1 cellular context compared by ENCODE assay signal in the genomic region with DNA sequence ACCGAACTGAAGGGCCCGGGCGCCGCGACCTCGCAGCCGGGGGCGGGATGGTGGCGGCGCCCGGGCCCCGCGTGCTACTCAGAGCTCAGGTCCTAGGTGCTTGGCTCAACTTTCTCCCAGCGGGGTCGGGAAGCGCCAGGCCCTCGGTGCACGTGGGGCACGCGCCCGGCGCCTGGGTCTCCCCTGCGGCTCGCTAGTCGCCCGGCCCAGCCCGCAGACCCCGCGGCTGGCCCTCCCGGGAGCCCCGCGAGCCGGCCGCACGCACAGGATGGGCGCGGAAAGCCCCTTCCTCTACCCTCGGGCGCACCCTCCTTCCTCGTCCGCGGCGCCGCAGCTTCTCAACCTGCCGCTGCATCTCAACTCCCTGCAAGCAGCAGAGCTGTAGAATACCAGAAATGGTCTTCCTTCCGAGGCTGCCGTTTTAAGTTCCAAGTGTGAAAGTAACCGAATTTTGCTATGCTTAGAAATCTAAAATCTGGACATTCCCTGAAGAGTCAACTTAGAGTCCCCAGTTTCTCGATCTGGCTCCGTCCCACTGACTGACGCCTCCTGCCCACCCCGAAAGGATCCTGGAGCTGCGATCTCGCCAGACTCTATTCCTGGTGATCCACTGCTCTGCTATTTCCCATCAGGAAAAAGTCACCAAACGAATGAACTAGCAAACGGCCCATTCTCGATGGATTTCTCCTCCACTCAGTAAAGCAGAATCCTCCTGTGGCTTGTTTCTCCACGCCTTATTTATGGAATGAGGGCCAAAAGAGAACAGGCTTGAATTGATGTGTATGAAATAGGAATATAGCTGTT.
TF ChIP-seq lines count a peak whose summit lies in the region.

No MANE protein-coding gene starts in this region.

TF ChIP-seq in WTC11, 78 proteins besides CTCF, POLR2A, EP300 and RAD21 (continued from another document):
- TF ChIP-seq, protein P1, sequence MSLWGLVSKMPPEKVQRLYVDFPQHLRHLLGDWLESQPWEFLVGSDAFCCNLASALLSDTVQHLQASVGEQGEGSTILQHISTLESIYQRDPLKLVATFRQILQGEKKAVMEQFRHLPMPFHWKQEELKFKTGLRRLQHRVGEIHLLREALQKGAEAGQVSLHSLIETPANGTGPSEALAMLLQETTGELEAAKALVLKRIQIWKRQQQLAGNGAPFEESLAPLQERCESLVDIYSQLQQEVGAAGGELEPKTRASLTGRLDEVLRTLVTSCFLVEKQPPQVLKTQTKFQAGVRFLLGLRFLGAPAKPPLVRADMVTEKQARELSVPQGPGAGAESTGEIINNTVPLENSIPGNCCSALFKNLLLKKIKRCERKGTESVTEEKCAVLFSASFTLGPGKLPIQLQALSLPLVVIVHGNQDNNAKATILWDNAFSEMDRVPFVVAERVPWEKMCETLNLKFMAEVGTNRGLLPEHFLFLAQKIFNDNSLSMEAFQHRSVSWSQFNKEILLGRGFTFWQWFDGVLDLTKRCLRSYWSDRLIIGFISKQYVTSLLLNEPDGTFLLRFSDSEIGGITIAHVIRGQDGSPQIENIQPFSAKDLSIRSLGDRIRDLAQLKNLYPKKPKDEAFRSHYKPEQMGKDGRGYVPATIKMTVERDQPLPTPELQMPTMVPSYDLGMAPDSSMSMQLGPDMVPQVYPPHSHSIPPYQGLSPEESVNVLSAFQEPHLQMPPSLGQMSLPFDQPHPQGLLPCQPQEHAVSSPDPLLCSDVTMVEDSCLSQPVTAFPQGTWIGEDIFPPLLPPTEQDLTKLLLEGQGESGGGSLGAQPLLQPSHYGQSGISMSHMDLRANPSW (CRISPR knock-in tag; conservative IDR thresholded peaks at IDR 0.05; ENCODE audit: low read depth), result no peak
- no peak for TF ChIP-seq CBFB (CRISPR knock-in tag; IDR thresholded peaks at IDR 0.05; ENCODE audit: low read depth)
- peak; percentile 41; the same call in 1 of the 2 replicates for TF ChIP-seq EMX1 (CRISPR knock-in tag; IDR thresholded peaks at IDR 0.05)
- TF ChIP-seq, protein P2, sequence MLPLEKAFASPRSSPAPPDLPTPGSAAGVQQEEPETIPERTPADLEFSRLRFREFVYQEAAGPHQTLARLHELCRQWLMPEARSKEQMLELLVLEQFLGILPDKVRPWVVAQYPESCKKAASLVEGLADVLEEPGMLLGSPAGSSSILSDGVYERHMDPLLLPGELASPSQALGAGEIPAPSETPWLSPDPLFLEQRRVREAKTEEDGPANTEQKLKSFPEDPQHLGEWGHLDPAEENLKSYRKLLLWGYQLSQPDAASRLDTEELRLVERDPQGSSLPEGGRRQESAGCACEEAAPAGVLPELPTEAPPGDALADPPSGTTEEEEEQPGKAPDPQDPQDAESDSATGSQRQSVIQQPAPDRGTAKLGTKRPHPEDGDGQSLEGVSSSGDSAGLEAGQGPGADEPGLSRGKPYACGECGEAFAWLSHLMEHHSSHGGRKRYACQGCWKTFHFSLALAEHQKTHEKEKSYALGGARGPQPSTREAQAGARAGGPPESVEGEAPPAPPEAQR (CRISPR knock-in tag; IDR thresholded peaks at IDR 0.05), result no peak
- TF ChIP-seq, protein P3, sequence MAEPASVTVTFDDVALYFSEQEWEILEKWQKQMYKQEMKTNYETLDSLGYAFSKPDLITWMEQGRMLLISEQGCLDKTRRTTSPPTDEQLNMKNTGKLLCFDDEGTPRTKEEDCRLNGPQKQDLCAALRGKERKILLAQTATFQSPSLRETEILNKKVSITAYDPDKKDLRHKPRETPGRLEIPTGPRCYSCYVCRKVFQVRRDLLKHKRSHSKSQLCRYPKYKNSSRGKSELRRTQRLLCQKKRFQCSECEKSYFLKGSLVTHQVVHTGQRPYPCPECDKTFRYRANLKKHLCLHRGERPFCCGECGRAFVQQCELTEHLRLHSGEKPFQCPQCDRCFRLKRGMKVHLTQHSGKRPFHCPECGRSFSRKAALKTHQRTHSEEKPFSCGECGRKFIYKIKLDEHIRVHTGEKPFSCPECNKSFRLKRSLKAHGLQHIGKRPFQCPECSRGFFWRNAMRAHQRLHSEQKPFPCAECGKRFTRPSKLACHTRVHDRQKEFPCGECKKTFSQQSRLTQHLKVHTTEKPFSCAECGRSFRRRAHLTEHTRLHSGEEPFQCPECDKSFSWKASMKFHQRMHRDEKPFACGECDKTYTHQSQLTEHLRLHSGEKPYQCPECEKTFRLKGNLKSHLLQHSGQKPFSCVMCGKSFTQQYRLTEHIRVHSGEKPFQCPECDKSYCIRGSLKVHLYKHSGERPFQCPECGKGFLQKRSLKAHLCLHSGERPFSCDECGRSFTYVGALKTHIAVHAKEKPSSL (CRISPR knock-in tag; conservative IDR thresholded peaks at IDR 0.05), result no peak
- TF ChIP-seq RORB (CRISPR knock-in tag; IDR thresholded peaks at IDR 0.05), result no peak
- TF ChIP-seq ZNF423 (CRISPR knock-in tag; IDR thresholded peaks at IDR 0.05), result no peak
- TF ChIP-seq ZNF232 (CRISPR knock-in tag; IDR thresholded peaks at IDR 0.05), result 0 out of 2 replicates have a peak, but pooled peaks have one; percentile 26
- TF ChIP-seq, protein P4, sequence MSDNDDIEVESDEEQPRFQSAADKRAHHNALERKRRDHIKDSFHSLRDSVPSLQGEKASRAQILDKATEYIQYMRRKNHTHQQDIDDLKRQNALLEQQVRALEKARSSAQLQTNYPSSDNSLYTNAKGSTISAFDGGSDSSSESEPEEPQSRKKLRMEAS (CRISPR knock-in tag; IDR thresholded peaks at IDR 0.05), result no peak
- TF ChIP-seq, protein P5, sequence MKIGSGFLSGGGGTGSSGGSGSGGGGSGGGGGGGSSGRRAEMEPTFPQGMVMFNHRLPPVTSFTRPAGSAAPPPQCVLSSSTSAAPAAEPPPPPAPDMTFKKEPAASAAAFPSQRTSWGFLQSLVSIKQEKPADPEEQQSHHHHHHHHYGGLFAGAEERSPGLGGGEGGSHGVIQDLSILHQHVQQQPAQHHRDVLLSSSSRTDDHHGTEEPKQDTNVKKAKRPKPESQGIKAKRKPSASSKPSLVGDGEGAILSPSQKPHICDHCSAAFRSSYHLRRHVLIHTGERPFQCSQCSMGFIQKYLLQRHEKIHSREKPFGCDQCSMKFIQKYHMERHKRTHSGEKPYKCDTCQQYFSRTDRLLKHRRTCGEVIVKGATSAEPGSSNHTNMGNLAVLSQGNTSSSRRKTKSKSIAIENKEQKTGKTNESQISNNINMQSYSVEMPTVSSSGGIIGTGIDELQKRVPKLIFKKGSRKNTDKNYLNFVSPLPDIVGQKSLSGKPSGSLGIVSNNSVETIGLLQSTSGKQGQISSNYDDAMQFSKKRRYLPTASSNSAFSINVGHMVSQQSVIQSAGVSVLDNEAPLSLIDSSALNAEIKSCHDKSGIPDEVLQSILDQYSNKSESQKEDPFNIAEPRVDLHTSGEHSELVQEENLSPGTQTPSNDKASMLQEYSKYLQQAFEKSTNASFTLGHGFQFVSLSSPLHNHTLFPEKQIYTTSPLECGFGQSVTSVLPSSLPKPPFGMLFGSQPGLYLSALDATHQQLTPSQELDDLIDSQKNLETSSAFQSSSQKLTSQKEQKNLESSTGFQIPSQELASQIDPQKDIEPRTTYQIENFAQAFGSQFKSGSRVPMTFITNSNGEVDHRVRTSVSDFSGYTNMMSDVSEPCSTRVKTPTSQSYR (CRISPR knock-in tag; IDR thresholded peaks at IDR 0.05), result no peak
- no peak for TF ChIP-seq RELA (CRISPR knock-in tag; IDR thresholded peaks at IDR 0.05; ENCODE audit: borderline replicate concordance)
- TF ChIP-seq ZNF396 (CRISPR knock-in tag; IDR thresholded peaks at IDR 0.05; ENCODE audit: borderline replicate concordance), result no peak
- no peak for TF ChIP-seq NR2C2 (CRISPR knock-in tag; IDR thresholded peaks at IDR 0.05)
- TF ChIP-seq KAT7 (CRISPR knock-in tag; IDR thresholded peaks at IDR 0.05; ENCODE audit: borderline replicate concordance), result no peak
- no peak for TF ChIP-seq TEAD4 (CRISPR knock-in tag; IDR thresholded peaks at IDR 0.05)
- TF ChIP-seq, protein P6, sequence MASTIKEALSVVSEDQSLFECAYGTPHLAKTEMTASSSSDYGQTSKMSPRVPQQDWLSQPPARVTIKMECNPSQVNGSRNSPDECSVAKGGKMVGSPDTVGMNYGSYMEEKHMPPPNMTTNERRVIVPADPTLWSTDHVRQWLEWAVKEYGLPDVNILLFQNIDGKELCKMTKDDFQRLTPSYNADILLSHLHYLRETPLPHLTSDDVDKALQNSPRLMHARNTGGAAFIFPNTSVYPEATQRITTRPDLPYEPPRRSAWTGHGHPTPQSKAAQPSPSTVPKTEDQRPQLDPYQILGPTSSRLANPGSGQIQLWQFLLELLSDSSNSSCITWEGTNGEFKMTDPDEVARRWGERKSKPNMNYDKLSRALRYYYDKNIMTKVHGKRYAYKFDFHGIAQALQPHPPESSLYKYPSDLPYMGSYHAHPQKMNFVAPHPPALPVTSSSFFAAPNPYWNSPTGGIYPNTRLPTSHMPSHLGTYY (CRISPR knock-in tag; IDR thresholded peaks at IDR 0.05), result no peak
- TF ChIP-seq, protein P7, sequence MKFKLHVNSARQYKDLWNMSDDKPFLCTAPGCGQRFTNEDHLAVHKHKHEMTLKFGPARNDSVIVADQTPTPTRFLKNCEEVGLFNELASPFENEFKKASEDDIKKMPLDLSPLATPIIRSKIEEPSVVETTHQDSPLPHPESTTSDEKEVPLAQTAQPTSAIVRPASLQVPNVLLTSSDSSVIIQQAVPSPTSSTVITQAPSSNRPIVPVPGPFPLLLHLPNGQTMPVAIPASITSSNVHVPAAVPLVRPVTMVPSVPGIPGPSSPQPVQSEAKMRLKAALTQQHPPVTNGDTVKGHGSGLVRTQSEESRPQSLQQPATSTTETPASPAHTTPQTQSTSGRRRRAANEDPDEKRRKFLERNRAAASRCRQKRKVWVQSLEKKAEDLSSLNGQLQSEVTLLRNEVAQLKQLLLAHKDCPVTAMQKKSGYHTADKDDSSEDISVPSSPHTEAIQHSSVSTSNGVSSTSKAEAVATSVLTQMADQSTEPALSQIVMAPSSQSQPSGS (CRISPR knock-in tag; IDR thresholded peaks at IDR 0.05; ENCODE audit: borderline replicate concordance, low read depth), result no peak
- no peak for TF ChIP-seq ATF1 (CRISPR knock-in tag; IDR thresholded peaks at IDR 0.05)
- no peak for TF ChIP-seq NR1H2 (CRISPR knock-in tag; IDR thresholded peaks at IDR 0.05)
- TF ChIP-seq IRF2 (CRISPR knock-in tag; IDR thresholded peaks at IDR 0.05; ENCODE audit: borderline replicate concordance, low read depth), result no peak
- TF ChIP-seq NFYB (CRISPR knock-in tag; conservative IDR thresholded peaks at IDR 0.05; ENCODE audit: low read depth), result no peak
- TF ChIP-seq ETV6 (CRISPR knock-in tag; IDR thresholded peaks at IDR 0.05), result no peak
